Comparison of ENCODE assay signal across 1 cellular context in genomic region chr3:99505646-99506269, GRCh38.
TF ChIP-seq lines count a peak whose summit lies in the region.

No MANE protein-coding gene starts in this region.

TF ChIP-seq in H1, 55 proteins besides CTCF, POLR2A, EP300 and RAD21 (continued from another document):
- no peak for TF ChIP-seq CHD7 (IDR thresholded peaks at IDR 0.05; ENCODE audit: insufficient replicate concordance, low read length)
- no peak for TF ChIP-seq BRCA1 (IDR thresholded peaks at IDR 0.05; ENCODE audit: low read depth, low read length)
- TF ChIP-seq ATF2 (IDR thresholded peaks at IDR 0.05; ENCODE audit: low read length): no peak
- TF ChIP-seq HDAC6 (IDR thresholded peaks at IDR 0.05; ENCODE audit: low read depth, low read length): no peak
- no peak for TF ChIP-seq SP1 (IDR thresholded peaks at IDR 0.05; ENCODE audit: low read depth, low read length)
- TF ChIP-seq JUND (IDR thresholded peaks at IDR 0.05; ENCODE audit: low read length): no peak
- TF ChIP-seq EGR1 (IDR thresholded peaks at IDR 0.05; ENCODE audit: borderline replicate concordance, low read depth, low read length): no peak
- TF ChIP-seq BACH1 (IDR thresholded peaks at IDR 0.05; ENCODE audit: low read length): no peak
- no peak for TF ChIP-seq SIN3A (conservative IDR thresholded peaks at IDR 0.05 in 1 of 2, IDR thresholded peaks at IDR 0.05 in 1 of 2; ENCODE audit: low read depth in 1 of 2, low read length in 2 of 2)
- no peak for TF ChIP-seq POU5F1 (IDR thresholded peaks at IDR 0.05; ENCODE audit: low read depth, low read length)
- TF ChIP-seq ASH2L (IDR thresholded peaks at IDR 0.05; ENCODE audit: low read length): no peak
- no peak for TF ChIP-seq FOSL1 (IDR thresholded peaks at IDR 0.05; ENCODE audit: insufficient read depth, low read depth, low read length)
- no peak for TF ChIP-seq USF2 (IDR thresholded peaks at IDR 0.05; ENCODE audit: low read length)
